ENCODE assay signal across 11 cellular contexts in the genomic region with DNA sequence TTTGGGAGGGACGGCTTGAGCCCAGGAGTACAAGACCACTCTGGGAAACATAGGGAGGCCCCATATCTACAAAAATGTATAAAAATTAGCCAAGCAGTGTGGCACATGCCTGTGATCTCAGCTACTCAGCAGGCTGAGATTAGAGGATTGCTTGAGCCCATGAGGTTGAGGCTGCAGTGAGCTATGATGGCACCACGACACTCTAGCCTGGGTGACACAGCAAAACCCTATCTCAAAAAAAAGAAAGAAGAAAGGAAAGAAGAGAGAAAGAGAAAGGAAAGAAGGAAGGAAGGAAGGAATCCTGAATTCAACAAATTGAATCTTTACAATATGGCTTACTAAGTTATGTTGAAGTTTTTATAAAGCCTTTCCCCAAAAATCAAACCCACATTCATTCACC. TPM values are rescaled to one million over a fixed set of nuclear protein-coding genes. Genes with fewer than 3 reads are reported as not detected.
DNase-seq lines count a peak whose midpoint lies in the region; ATAC-seq and TF ChIP-seq lines count a peak whose summit lies in the region.
"Had no signal": no experiment of that assay in that cellular context is flagged by ENCODE, and none has a peak within 500 bp of the region (broad histone marks: within the 10 kb centered on the region; RNA-seq: fewer than 3 reads in every experiment).

No MANE protein-coding gene starts in this region.

- H3K9me3 Mint-ChIP-seq in CD4-positive, CD25-positive, alpha-beta regulatory T cell: no peaks in the 10 kb centered on the region
- H3K9me3 Mint-ChIP-seq in activated CD8-positive, alpha-beta T cell treated with anti-CD3 and anti-CD28 coated beads, Interleukin-2, amount 10 ng/mL, durations not matched to agents 7 days and 5 days (ENCODE audit: insufficient read depth): no peaks in the 10 kb centered on the region

- H3K4me1 Mint-ChIP-seq in CD4-positive, CD25-positive, alpha-beta regulatory T cell: peaks cover 16 to 25% (median 17%) of the 10 kb centered on the region in 4 donors
- H3K4me1 Mint-ChIP-seq in activated CD8-positive, alpha-beta T cell treated with anti-CD3 and anti-CD28 coated beads, Interleukin-2, amount 10 ng/mL, durations not matched to agents 7 days and 5 days (ENCODE audit: low read depth): peaks cover 20% of the 10 kb centered on the region

- no peaks in the 10 kb centered on the region for H3K27me3 ChIP-seq in CD4-positive, CD25-positive, alpha-beta regulatory T cell (ENCODE audit: control insufficient read depth, insufficient read depth, low read length)
- H3K27me3 ChIP-seq in adrenal gland: no peaks in the 10 kb centered on the region

- no peak for TF ChIP-seq CTCF in adrenal gland (IDR thresholded peaks at IDR 0.05)

- no peak for DNase-seq in CD4-positive, CD25-positive, alpha-beta regulatory T cell
- DNase-seq in ELF-1 (ENCODE audit: low read depth, low spot score): peak; percentile 9
- DNase-seq in activated CD8-positive, alpha-beta T cell treated with anti-CD3 and anti-CD28 coated beads, Interleukin-2, amount 10 ng/mL, durations not matched to agents 7 days and 5 days: no peak
- peak; percentile 24 for DNase-seq in medulla oblongata (ENCODE audit: extremely low spot score)
- DNase-seq in adrenal gland: no peak
- DNase-seq in COR-L47 (lab: John Stamatoyannopoulos, UW): no peak
- no peak for DNase-seq in activated CD4-positive, alpha-beta T cell treated with anti-CD3 and anti-CD28 coated beads for 48 hours
- DNase-seq: DMS79; foreskin melanocyte; stimulated activated naive CD4-positive, alpha-beta T cell treated with Interleukin-2 at 50 U/mL for 16 hours had no signal

- peak overlapping the region in 1 of 3 donors; percentile 15 for H3K27ac Mint-ChIP-seq in CD4-positive, CD25-positive, alpha-beta regulatory T cell
- no peak overlapping the region for H3K27ac Mint-ChIP-seq in activated CD8-positive, alpha-beta T cell treated with anti-CD3 and anti-CD28 coated beads, Interleukin-2, amount 10 ng/mL, durations not matched to agents 7 days and 5 days

- intact Hi-C loops in adrenal gland (cut with DNase I): no loop called here

- no peak for TF ChIP-seq POLR2A in adrenal gland (IDR thresholded peaks at IDR 0.05)

- H3K9me3 ChIP-seq in CD4-positive, CD25-positive, alpha-beta regulatory T cell (ENCODE audit: control insufficient read depth in 2 of 2, low read length in 2 of 2): no peaks in the 10 kb centered on the region
- no peaks in the 10 kb centered on the region for H3K9me3 ChIP-seq in adrenal gland (replicated peaks in 1 of 3)

- no peaks in the 10 kb centered on the region for H3K36me3 Mint-ChIP-seq in CD4-positive, CD25-positive, alpha-beta regulatory T cell
- H3K36me3 Mint-ChIP-seq in activated CD8-positive, alpha-beta T cell treated with anti-CD3 and anti-CD28 coated beads, Interleukin-2, amount 10 ng/mL, durations not matched to agents 7 days and 5 days (ENCODE audit: low read depth): no peaks in the 10 kb centered on the region

- WGBS in adrenal gland, 4 donors: 84 to 97% (median 92%) methylated on average over 2 of the region's 2 CpGs

- no peak for ATAC-seq in CD4-positive, CD25-positive, alpha-beta regulatory T cell (ENCODE audit: low read depth in 2 of 2)
- no peak for ATAC-seq in activated CD8-positive, alpha-beta T cell treated with anti-CD3 and anti-CD28 coated beads, Interleukin-2, amount 10 ng/mL, durations not matched to agents 7 days and 5 days
- ATAC-seq in HG03025 (IDR thresholded peaks at IDR 0.05; ENCODE audit: low FRiP score, unreplicated experiment): no peak

- no peak overlapping the region for H3K27ac ChIP-seq in CD4-positive, CD25-positive, alpha-beta regulatory T cell (ENCODE audit: insufficient read depth, low read length, poor library complexity, severe bottlenecking)
- H3K27ac ChIP-seq in adrenal gland: no peak overlapping the region

- peak overlapping the region; percentile 67 to 94 (median 76) for H3K4me3 Mint-ChIP-seq in CD4-positive, CD25-positive, alpha-beta regulatory T cell
- peak overlapping the region; percentile 19 for H3K4me3 Mint-ChIP-seq in activated CD8-positive, alpha-beta T cell treated with anti-CD3 and anti-CD28 coated beads, Interleukin-2, amount 10 ng/mL, durations not matched to agents 7 days and 5 days

- H3K4me3 ChIP-seq in CD4-positive, CD25-positive, alpha-beta regulatory T cell (ENCODE audit: low read depth, low read length): no peak overlapping the region
- no peak overlapping the region for H3K4me3 ChIP-seq in adrenal gland

- H3K27me3 Mint-ChIP-seq in CD4-positive, CD25-positive, alpha-beta regulatory T cell: peaks cover 10% of the 10 kb centered on the region
- H3K27me3 Mint-ChIP-seq in activated CD8-positive, alpha-beta T cell treated with anti-CD3 and anti-CD28 coated beads, Interleukin-2, amount 10 ng/mL, durations not matched to agents 7 days and 5 days (ENCODE audit: low read depth): peaks cover 2% of the 10 kb centered on the region

- H3K4me1 ChIP-seq in CD4-positive, CD25-positive, alpha-beta regulatory T cell (ENCODE audit: control insufficient read depth, insufficient read depth, low read length, poor library complexity, severe bottlenecking): peaks cover 10% of the 10 kb centered on the region
- peaks cover 4 to 7% of the 10 kb centered on the region in 2 donors for H3K4me1 ChIP-seq in adrenal gland (replicated peaks in 1 of 2)

- POLR2A ChIA-PET in activated CD8-positive, alpha-beta T cell treated with anti-CD3 and anti-CD28 coated beads, Interleukin-2, amount 10 ng/mL, durations not matched to agents 7 days and 5 days (lab: Charles Lee): no interaction called here

- CTCF ChIA-PET in activated CD8-positive, alpha-beta T cell treated with anti-CD3 and anti-CD28 coated beads, Interleukin-2, amount 10 ng/mL, durations not matched to agents 7 days and 5 days (lab: Charles Lee): interaction anchor here (1.1 to 1.6 kb wide), 2 partner anchors 65 to 123 kb away, joined by 5 read pairs; no protein-coding TSS in a partner anchor

- no peaks in the 10 kb centered on the region for H3K36me3 ChIP-seq in CD4-positive, CD25-positive, alpha-beta regulatory T cell (ENCODE audit: control insufficient read depth, insufficient read depth, low read length)
- H3K36me3 ChIP-seq in adrenal gland (replicated peaks in 1 of 2): no peaks in the 10 kb centered on the region

RNA-seq across cellular contexts. Expression of a gene that starts 2.1 kb away (rescaled TPM):
- total RNA-seq in CD4-positive, CD25-positive, alpha-beta regulatory T cell: 10.7 TPM
- polyA plus RNA-seq in CD4-positive, CD25-positive, alpha-beta regulatory T cell: 1 to 10 TPM; 1.7 to 4.0 (median 2.1) TPM
- total RNA-seq in activated CD8-positive, alpha-beta T cell treated with anti-CD3 and anti-CD28 coated beads, Interleukin-2, amount 10 ng/mL, durations not matched to agents 7 days and 5 days: 10 to 100 TPM; 18.4 to 19.5 TPM
- 10 to 100 TPM in 4 of 8 donors, 1 to 10 TPM in 4; 5.9 to 24.0 (median 11.0) TPM for total RNA-seq in adrenal gland
- 10 to 100 TPM in 1 of 3 donors, 1 to 10 TPM in 2; 5.8 to 29.7 (median 6.3) TPM for polyA plus RNA-seq in adrenal gland

Comparison
In these comparisons a context has a peak if more than half of its experiments do, and no peak if none do; other contexts are left out.
1. DNase-seq: peak in ELF-1 (single experiment) and medulla oblongata (single experiment); none in CD4-positive, CD25-positive, alpha-beta regulatory T cell (0 of 3), activated CD8-positive, alpha-beta T cell treated with anti-CD3 and anti-CD28 coated beads, Interleukin-2, amount 10 ng/mL, durations not matched to agents 7 days and 5 days (single experiment), adrenal gland (0 of 7), COR-L47 (single experiment) and activated CD4-positive, alpha-beta T cell treated with anti-CD3 and anti-CD28 coated beads for 48 hours (single experiment).